14 cellular contexts compared by ENCODE assay signal in genomic region chr17:65472602-65473001, GRCh38.
DNase-seq lines count a peak whose midpoint lies in the region; ATAC-seq and TF ChIP-seq lines count a peak whose summit lies in the region.
"Had no signal": no experiment of that assay in that cellular context is flagged by ENCODE, and none has a peak within 500 bp of the region (broad histone marks: within the 10 kb centered on the region; RNA-seq: fewer than 3 reads in every experiment).

No MANE protein-coding gene starts in this region.

- peaks cover 0 to 1% (median 0%) of the 10 kb centered on the region in 6 donors for H3K9me3 Mint-ChIP-seq in immature natural killer cell
- H3K9me3 Mint-ChIP-seq: activated naive CD4-positive, alpha-beta T cell treated with anti-CD3 and anti-CD28 coated beads for 36 hours had no signal

- H3K36me3 Mint-ChIP-seq in immature natural killer cell = no peaks in the 10 kb centered on the region

- H3K9me3 ChIP-seq in WERI-Rb-1 (ENCODE audit: severe bottlenecking) = peaks cover 6% of the 10 kb centered on the region
- H3K9me3 ChIP-seq: BLaER1 had no signal

- DNase-seq in BJ (ENCODE audit: low read depth) (peak; percentile 9), epidermal melanocyte (ENCODE audit: insufficient read length, low spot score) (peak; percentile 79), iris pigment epithelial cell (ENCODE audit: low read depth) (peak; percentile 53), skeletal muscle cell (ENCODE audit: low read depth) (peak; percentile 4), immature natural killer cell (no peak), WERI-Rb-1 (no peak), NCI-H2107 treated with DMSO at 0.1 percent for 48 hours (lab: John Stamatoyannopoulos, UW; ENCODE audit: unreplicated experiment) (no peak)
- DNase-seq: activated CD4-positive, alpha-beta memory T cell treated with anti-CD3 and anti-CD28 coated beads, Interleukin-2, amount 10 ng/mL, durations not matched to agents 7 days and 5 days; activated naive CD4-positive, alpha-beta T cell treated with anti-CD3 and anti-CD28 coated beads for 36 hours; NCI-H1105 treated with DMSO at 0.1 percent for 48 hours; NCI-H510A; RPMI8226 had no signal

- POLR2A ChIA-PET in BJ (lab: Charles Lee) = no interaction called here

- H3K27me3 ChIP-seq in BJ (ENCODE audit: control insufficient read depth, insufficient read depth, low read length) (peaks cover 13% of the 10 kb centered on the region), WERI-Rb-1 (ENCODE audit: insufficient read depth, low read depth, severe bottlenecking) (peaks cover 62% of the 10 kb centered on the region)
- H3K27me3 ChIP-seq: BLaER1 had no signal

- no peak overlapping the region for H3K4me3 Mint-ChIP-seq in immature natural killer cell
- H3K4me3 Mint-ChIP-seq: activated CD4-positive, alpha-beta memory T cell treated with anti-CD3 and anti-CD28 coated beads, Interleukin-2, amount 10 ng/mL, durations not matched to agents 7 days and 5 days; activated naive CD4-positive, alpha-beta T cell treated with anti-CD3 and anti-CD28 coated beads for 36 hours had no signal

- CTCF ChIA-PET in BJ (lab: Yijun Ruan, JAX) = no interaction called here

- no peak overlapping the region for H3K27ac Mint-ChIP-seq in immature natural killer cell
- H3K27ac Mint-ChIP-seq: activated CD4-positive, alpha-beta memory T cell treated with anti-CD3 and anti-CD28 coated beads, Interleukin-2, amount 10 ng/mL, durations not matched to agents 7 days and 5 days; activated naive CD4-positive, alpha-beta T cell treated with anti-CD3 and anti-CD28 coated beads for 36 hours had no signal

- H3K4me3 ChIP-seq in BJ (ENCODE audit: low read depth, low read length) = no peak overlapping the region
- H3K4me3 ChIP-seq in skeletal muscle cell (ENCODE audit: low read depth, low read length) = no peak overlapping the region
- H3K4me3 ChIP-seq in WERI-Rb-1 (ENCODE audit: low read depth, low read length) = no peak overlapping the region
- H3K4me3 ChIP-seq: BLaER1 had no signal

- H3K36me3 ChIP-seq in BJ (ENCODE audit: control insufficient read depth, insufficient read depth, low read length) (no peaks in the 10 kb centered on the region), WERI-Rb-1 (no peaks in the 10 kb centered on the region)
- H3K36me3 ChIP-seq: BLaER1 had no signal

- ATAC-seq in GM21723 (IDR thresholded peaks at IDR 0.05; ENCODE audit: unreplicated experiment) = no peak

- H3K27me3 Mint-ChIP-seq in immature natural killer cell (ENCODE audit: low read depth in 3 of 3) = peaks cover 2 to 5% (median 4%) of the 10 kb centered on the region in 3 donors

- no peak for TF ChIP-seq CTCF in BJ (IDR thresholded peaks at IDR 0.05; ENCODE audit: insufficient read depth, low read depth, low read length)
- no peak for TF ChIP-seq CTCF in WERI-Rb-1 (IDR thresholded peaks at IDR 0.05; ENCODE audit: low read depth, low read length)

- no peaks in the 10 kb centered on the region for H3K4me1 Mint-ChIP-seq in immature natural killer cell
- H3K4me1 Mint-ChIP-seq: activated CD4-positive, alpha-beta memory T cell treated with anti-CD3 and anti-CD28 coated beads, Interleukin-2, amount 10 ng/mL, durations not matched to agents 7 days and 5 days had no signal

- H3K27ac ChIP-seq in WERI-Rb-1 = no peak overlapping the region
- H3K27ac ChIP-seq: BLaER1 had no signal

Comparison
In these comparisons a context has a peak if more than half of its experiments do, and no peak if none do; other contexts are left out.
1. DNase-seq: peak in BJ (single experiment), epidermal melanocyte (single experiment), iris pigment epithelial cell (single experiment) and skeletal muscle cell (single experiment); none in immature natural killer cell (0 of 3), WERI-Rb-1 (single experiment) and NCI-H2107 treated with DMSO at 0.1 percent for 48 hours (single experiment).